9 cellular contexts compared by ENCODE assay signal in the genomic region with DNA sequence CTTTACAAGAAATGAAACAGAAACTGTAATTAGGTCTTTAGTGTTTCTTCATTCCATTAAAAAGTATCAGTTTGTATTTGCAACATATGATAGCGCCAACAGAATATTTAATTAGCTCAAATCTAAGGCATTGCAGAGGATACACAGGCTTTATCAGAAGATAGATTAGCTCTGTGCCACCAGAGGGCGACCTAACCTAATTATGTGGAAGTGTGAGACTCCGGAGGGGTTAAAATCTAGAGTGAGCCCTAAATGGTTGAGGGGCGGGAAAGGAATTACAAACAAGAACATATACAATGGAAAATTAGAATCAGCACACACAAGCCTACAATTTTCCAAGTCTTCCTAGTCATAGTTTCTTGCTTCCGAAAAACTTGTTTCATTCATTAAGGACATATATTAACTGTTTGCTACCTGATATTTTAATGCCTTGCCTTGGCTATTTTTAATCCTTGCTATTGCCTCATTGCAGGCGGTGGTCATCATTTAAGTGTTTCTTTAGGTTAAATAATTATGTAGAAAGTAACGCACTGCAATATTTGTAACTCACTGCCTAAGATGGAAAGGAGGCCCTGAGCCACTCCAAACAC. TPM values are rescaled to one million over a fixed set of nuclear protein-coding genes. Genes with fewer than 3 reads are reported as not detected.
A peak's percentile ranks its signal among the peaks of the same experiment; 100 is the strongest.
DNase-seq lines count a peak whose midpoint lies in the region; ATAC-seq and TF ChIP-seq lines count a peak whose summit lies in the region.
"Had no signal": no experiment of that assay in that cellular context is flagged by ENCODE, and none has a peak within 500 bp of the region (broad histone marks: within the 10 kb centered on the region; RNA-seq: fewer than 3 reads in every experiment).

No MANE protein-coding gene starts in this region.

- no peaks in the 10 kb centered on the region for H3K9me2 ChIP-seq in neural cell (ENCODE audit: insufficient read depth, low read length)

- no peaks in the 10 kb centered on the region for H3K27me3 ChIP-seq in neural cell (ENCODE audit: insufficient read depth, low read depth, low read length)

- DNase-seq in natural killer cell (no peak), NCI-H1694 treated with DMSO at 0.1 percent for 48 hours (lab: John Stamatoyannopoulos, UW) (peak; percentile 1), erythroblast (lab: John Stamatoyannopoulos, UW) (peak; percentile 75 to 87), mesenteric fat pad (ENCODE audit: low spot score) (no peak), posterior vena cava (ENCODE audit: low spot score) (no peak)
- DNase-seq in natural killer cell treated with Interleukin-12 subunit alpha and Interleukin-12 subunit beta and Interleukin-15 and Interleukin-18, amount 100 ng/mL, for 72 hours (ENCODE audit: low spot score) = no peak

- no peaks in the 10 kb centered on the region for H3K36me3 Mint-ChIP-seq in natural killer cell
- no peaks in the 10 kb centered on the region for H3K36me3 Mint-ChIP-seq in natural killer cell treated with Interleukin-12 subunit alpha and Interleukin-12 subunit beta and Interleukin-15 and Interleukin-18, amount 100 ng/mL, for 72 hours

- peak; percentile 50 for TF ChIP-seq CTCF in natural killer cell (IDR thresholded peaks at IDR 0.05)
- peak; percentile 83 for TF ChIP-seq CTCF in VCaP (conservative IDR thresholded peaks at IDR 0.05)
- TF ChIP-seq CTCF in neural cell (IDR thresholded peaks at IDR 0.05; ENCODE audit: poor library complexity, severe bottlenecking) = peak; percentile 94

- H3K4me3 ChIP-seq in neural cell (ENCODE audit: low read length) = no peak overlapping the region

- no peak for TF ChIP-seq POLR2A in erythroblast (IDR thresholded peaks at IDR 0.05; ENCODE audit: low read length)

- TF ChIP-seq EP300 in neural cell (conservative IDR thresholded peaks at IDR 0.05; ENCODE audit: poor library complexity, severe bottlenecking) = no peak

- peaks cover under 1 to 5% of the 10 kb centered on the region in 2 donors for H3K27me3 Mint-ChIP-seq in natural killer cell (ENCODE audit: low read depth in 2 of 2)
- H3K27me3 Mint-ChIP-seq in natural killer cell treated with Interleukin-12 subunit alpha and Interleukin-12 subunit beta and Interleukin-15 and Interleukin-18, amount 100 ng/mL, for 72 hours = peaks cover 6 to 19% of the 10 kb centered on the region in 2 donors

- H3K9me3 ChIP-seq in neural cell (ENCODE audit: low read length) = no peaks in the 10 kb centered on the region

- no peak overlapping the region for H2AFZ ChIP-seq in neural cell (ENCODE audit: low read depth, low read length)

- peak; percentile 95 for TF ChIP-seq RAD21 in neural cell (conservative IDR thresholded peaks at IDR 0.05)

- no peaks in the 10 kb centered on the region for H4K20me1 ChIP-seq in neural cell (ENCODE audit: insufficient read depth)

- intact Hi-C loops in natural killer cell (cut with micrococcal nuclease) (loop anchor here (1.0 to 5.0 kb wide), 2 partner anchors 206 to 407 kb away; no protein-coding TSS in a partner anchor), posterior vena cava (cut with DNase I) (loop anchor here in 1 of 2 donors (10.0 kb wide), 1 partner anchor 412 kb away; no protein-coding TSS in a partner anchor)

- H3K4me1 Mint-ChIP-seq in natural killer cell = no peaks in the 10 kb centered on the region
- H3K4me1 Mint-ChIP-seq in natural killer cell treated with Interleukin-12 subunit alpha and Interleukin-12 subunit beta and Interleukin-15 and Interleukin-18, amount 100 ng/mL, for 72 hours (ENCODE audit: low read depth in 2 of 2) = no peaks in the 10 kb centered on the region

- no peaks in the 10 kb centered on the region for H3K36me3 ChIP-seq in neural cell (ENCODE audit: insufficient read depth, low read length)

- no peak overlapping the region for H3K4me3 Mint-ChIP-seq in natural killer cell
- no peak overlapping the region for H3K4me3 Mint-ChIP-seq in natural killer cell treated with Interleukin-12 subunit alpha and Interleukin-12 subunit beta and Interleukin-15 and Interleukin-18, amount 100 ng/mL, for 72 hours

- H3K27ac ChIP-seq in VCaP = no peak overlapping the region
- no peak overlapping the region for H3K27ac ChIP-seq in neural cell (ENCODE audit: low read length)

- no peak overlapping the region for H3K27ac Mint-ChIP-seq in natural killer cell
- no peak overlapping the region for H3K27ac Mint-ChIP-seq in natural killer cell treated with Interleukin-12 subunit alpha and Interleukin-12 subunit beta and Interleukin-15 and Interleukin-18, amount 100 ng/mL, for 72 hours

- H3K4me2 ChIP-seq in neural cell (ENCODE audit: low read length) = no peak overlapping the region

- H3K9me3 Mint-ChIP-seq in natural killer cell = no peaks in the 10 kb centered on the region
- H3K9me3 Mint-ChIP-seq in natural killer cell treated with Interleukin-12 subunit alpha and Interleukin-12 subunit beta and Interleukin-15 and Interleukin-18, amount 100 ng/mL, for 72 hours = no peaks in the 10 kb centered on the region

- H3K9ac ChIP-seq in neural cell (ENCODE audit: low read length) = no peak overlapping the region

- no peaks in the 10 kb centered on the region for H3K79me2 ChIP-seq in neural cell (replicated peaks; ENCODE audit: insufficient read depth, low read length)

- H3F3A ChIP-seq in neural cell (ENCODE audit: insufficient read depth, low read length, poor library complexity, severe bottlenecking) = no peaks in the 10 kb centered on the region

- ATAC-seq in natural killer cell = no peak
- no peak for ATAC-seq in natural killer cell treated with Interleukin-12 subunit alpha and Interleukin-12 subunit beta and Interleukin-15 and Interleukin-18, amount 100 ng/mL, for 72 hours

TF ChIP-seq in neural cell, 6 proteins besides CTCF, POLR2A, EP300 and RAD21:
- TF ChIP-seq SMC3 (conservative IDR thresholded peaks at IDR 0.05; ENCODE audit: poor library complexity) = peak; percentile 98
- TF ChIP-seq EZH2 (IDR thresholded peaks at IDR 0.05; ENCODE audit: borderline replicate concordance, insufficient read depth, low read length, poor library complexity, severe bottlenecking) = no peak
- TF ChIP-seq, protein P1, sequence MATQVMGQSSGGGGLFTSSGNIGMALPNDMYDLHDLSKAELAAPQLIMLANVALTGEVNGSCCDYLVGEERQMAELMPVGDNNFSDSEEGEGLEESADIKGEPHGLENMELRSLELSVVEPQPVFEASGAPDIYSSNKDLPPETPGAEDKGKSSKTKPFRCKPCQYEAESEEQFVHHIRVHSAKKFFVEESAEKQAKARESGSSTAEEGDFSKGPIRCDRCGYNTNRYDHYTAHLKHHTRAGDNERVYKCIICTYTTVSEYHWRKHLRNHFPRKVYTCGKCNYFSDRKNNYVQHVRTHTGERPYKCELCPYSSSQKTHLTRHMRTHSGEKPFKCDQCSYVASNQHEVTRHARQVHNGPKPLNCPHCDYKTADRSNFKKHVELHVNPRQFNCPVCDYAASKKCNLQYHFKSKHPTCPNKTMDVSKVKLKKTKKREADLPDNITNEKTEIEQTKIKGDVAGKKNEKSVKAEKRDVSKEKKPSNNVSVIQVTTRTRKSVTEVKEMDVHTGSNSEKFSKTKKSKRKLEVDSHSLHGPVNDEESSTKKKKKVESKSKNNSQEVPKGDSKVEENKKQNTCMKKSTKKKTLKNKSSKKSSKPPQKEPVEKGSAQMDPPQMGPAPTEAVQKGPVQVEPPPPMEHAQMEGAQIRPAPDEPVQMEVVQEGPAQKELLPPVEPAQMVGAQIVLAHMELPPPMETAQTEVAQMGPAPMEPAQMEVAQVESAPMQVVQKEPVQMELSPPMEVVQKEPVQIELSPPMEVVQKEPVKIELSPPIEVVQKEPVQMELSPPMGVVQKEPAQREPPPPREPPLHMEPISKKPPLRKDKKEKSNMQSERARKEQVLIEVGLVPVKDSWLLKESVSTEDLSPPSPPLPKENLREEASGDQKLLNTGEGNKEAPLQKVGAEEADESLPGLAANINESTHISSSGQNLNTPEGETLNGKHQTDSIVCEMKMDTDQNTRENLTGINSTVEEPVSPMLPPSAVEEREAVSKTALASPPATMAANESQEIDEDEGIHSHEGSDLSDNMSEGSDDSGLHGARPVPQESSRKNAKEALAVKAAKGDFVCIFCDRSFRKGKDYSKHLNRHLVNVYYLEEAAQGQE (IDR thresholded peaks at IDR 0.05; ENCODE audit: borderline replicate concordance) = no peak

RNA-seq across cellular contexts. Expression of a gene that starts 18.0 kb away (rescaled TPM):
- 1 to 10 TPM in 1 of 3 donors, under 1 TPM in 1, not detected in 1; 0.09 to 6.2 TPM for total RNA-seq in natural killer cell
- not detected for total RNA-seq in natural killer cell treated with Interleukin-12 subunit alpha and Interleukin-12 subunit beta and Interleukin-15 and Interleukin-18, amount 100 ng/mL, for 72 hours
- 12.6 and 14.1 TPM in 2 replicates for polyA plus RNA-seq in neural cell
- polyA minus RNA-seq in neural cell = 12.0 and 15.1 TPM in 2 replicates
- 0.48 TPM for total RNA-seq in mesenteric fat pad
- 1 to 10 TPM; 9.7 to 9.9 TPM for total RNA-seq in posterior vena cava
- total RNA-seq: glomerular endothelial cell had no signal

Comparison
In these comparisons a context has a peak if more than half of its experiments do, and no peak if none do; other contexts are left out.
1. DNase-seq: peak in NCI-H1694 treated with DMSO at 0.1 percent for 48 hours (single experiment) and erythroblast (2 of 2); none in natural killer cell (single experiment), natural killer cell treated with Interleukin-12 subunit alpha and Interleukin-12 subunit beta and Interleukin-15 and Interleukin-18, amount 100 ng/mL, for 72 hours (single experiment), mesenteric fat pad (single experiment) and posterior vena cava (single experiment).
2. Peak in every context shown above with its lines, with median percentiles within 50 percentile points of each other: CTCF ChIP-seq.